8 cellular contexts compared by ENCODE assay signal in genomic region chr12:110403975-110404675, GRCh38. TPM values are rescaled to one million over a fixed set of nuclear protein-coding genes. Genes with fewer than 3 reads are reported as not detected.
DNase-seq lines count a peak whose midpoint lies in the region; ATAC-seq and TF ChIP-seq lines count a peak whose summit lies in the region.

No MANE protein-coding gene starts in this region.

- H3K36me3 ChIP-seq in BJ (ENCODE audit: control insufficient read depth, insufficient read depth, low read length) (peaks cover 7% of the 10 kb centered on the region; the same call in 1 of the 2 replicates), left ventricle myocardium inferior (peaks cover 19% of the 10 kb centered on the region)

- DNase-seq in BJ (ENCODE audit: low read depth) (no peak), NCI-H1436 treated with DMSO at 0.1 percent for 48 hours (lab: John Stamatoyannopoulos, UW) (peak; percentile 53), T-helper 2 cell (peak; percentile 53 to 84 (median 70)), amygdala (lab: John Stamatoyannopoulos, UW) (peak in 51 of 56 donors; percentile 1 to 77 (median 32)), left ventricle myocardium inferior (peak; percentile 76), progenitor cell of endocrine pancreas (ENCODE audit: low spot score, unreplicated experiment) (peak; percentile 71), type B pancreatic cell (ENCODE audit: extremely low spot score, unreplicated experiment) (peak; percentile 79)

- H3K4me3 Mint-ChIP-seq in progenitor cell of endocrine pancreas (ENCODE audit: low read depth) (peak overlapping the region; percentile 99), type B pancreatic cell (peak overlapping the region; percentile 100)

- H3K9me3 Mint-ChIP-seq in progenitor cell of endocrine pancreas (ENCODE audit: low read depth): no peaks in the 10 kb centered on the region
- H3K9me3 Mint-ChIP-seq in type B pancreatic cell: no peaks in the 10 kb centered on the region

- H3K4me1 ChIP-seq in left ventricle myocardium inferior: peaks cover 31% of the 10 kb centered on the region

- peaks cover 10% of the 10 kb centered on the region for H3K36me3 Mint-ChIP-seq in progenitor cell of endocrine pancreas (ENCODE audit: insufficient read depth)
- H3K36me3 Mint-ChIP-seq in type B pancreatic cell: peaks cover 16% of the 10 kb centered on the region

- POLR2A ChIA-PET in BJ (lab: Charles Lee): interaction anchor here (0.7 kb wide), 1 partner anchor 248 kb away, joined by 4 read pairs; no protein-coding TSS in a partner anchor

- intact Hi-C loops in left ventricle myocardium inferior (cut with micrococcal nuclease): no loop called here

- no peaks in the 10 kb centered on the region for H3K9me3 ChIP-seq in left ventricle myocardium inferior (replicated peaks)

- CTCF ChIA-PET in BJ (lab: Yijun Ruan, JAX): no interaction called here

- H3K27ac Mint-ChIP-seq in progenitor cell of endocrine pancreas: peak overlapping the region; percentile 100
- peak overlapping the region; percentile 100 for H3K27ac Mint-ChIP-seq in type B pancreatic cell

- no peaks in the 10 kb centered on the region for H3K27me3 ChIP-seq in BJ (ENCODE audit: control insufficient read depth, insufficient read depth, low read length)
- peaks cover 11% of the 10 kb centered on the region for H3K27me3 ChIP-seq in left ventricle myocardium inferior (ENCODE audit: low read depth)

- peak overlapping the region; percentile 98 for H3K4me3 ChIP-seq in BJ (ENCODE audit: low read depth, low read length)
- peak overlapping the region; percentile 98 for H3K4me3 ChIP-seq in left ventricle myocardium inferior

- peak overlapping the region; percentile 97 for H3K27ac ChIP-seq in left ventricle myocardium inferior (replicated peaks)

- H3K27me3 Mint-ChIP-seq in progenitor cell of endocrine pancreas (peaks cover 3% of the 10 kb centered on the region), type B pancreatic cell (peaks cover under 1% of the 10 kb centered on the region)

- H3K4me1 Mint-ChIP-seq in progenitor cell of endocrine pancreas (ENCODE audit: low read depth) (peaks cover 6% of the 10 kb centered on the region), type B pancreatic cell (ENCODE audit: unreplicated experiment) (peaks cover 9% of the 10 kb centered on the region)

- ATAC-seq in GM21786 (IDR thresholded peaks at IDR 0.05; ENCODE audit: unreplicated experiment): peak; percentile 30

- no peak for TF ChIP-seq CTCF in BJ (IDR thresholded peaks at IDR 0.05; ENCODE audit: insufficient read depth, low read depth, low read length)
- no peak for TF ChIP-seq CTCF in left ventricle myocardium inferior (IDR thresholded peaks at IDR 0.05; ENCODE audit: borderline replicate concordance)
- TF ChIP-seq CTCF in progenitor cell of endocrine pancreas (IDR thresholded peaks at IDR 0.05; ENCODE audit: unreplicated experiment): no peak
- no peak for TF ChIP-seq CTCF in type B pancreatic cell (conservative IDR thresholded peaks at IDR 0.05)

RNA-seq across cellular contexts. Expression of gene ANAPC7, which starts 0.6 kb away (rescaled TPM):
- polyA plus RNA-seq in BJ (2011; rRNA removed): 32.6 and 43.0 TPM in 2 replicates
- 25.4 and 28.1 TPM in 2 replicates for polyA minus RNA-seq in BJ (2011; rRNA and poly(A)+ RNA removed)
- 32.0 TPM for total RNA-seq in left ventricle myocardium inferior
- total RNA-seq in progenitor cell of endocrine pancreas: 86.2 and 91.8 TPM in 2 replicates
- 49.6 and 77.8 TPM in 2 replicates for total RNA-seq in type B pancreatic cell (ENCODE audit: low replicate concordance)

RNA-seq across cellular contexts. Expression of gene ARPC3, which starts 46.0 kb away (rescaled TPM):
- 22.7 and 50.9 TPM in 2 replicates for polyA plus RNA-seq in BJ (2011; rRNA removed)
- polyA minus RNA-seq in BJ (2011; rRNA and poly(A)+ RNA removed): 25.0 and 25.3 TPM in 2 replicates
- 84.5 TPM for total RNA-seq in left ventricle myocardium inferior
- 181 and 184 TPM in 2 replicates for total RNA-seq in progenitor cell of endocrine pancreas
- total RNA-seq in type B pancreatic cell (ENCODE audit: low replicate concordance): 164 and 218 TPM in 2 replicates
